Comparison of ENCODE assay signal across 10 cellular contexts in genomic region chr10:47253651-47254375, GRCh38. TPM values are rescaled to one million over a fixed set of nuclear protein-coding genes. Genes with fewer than 3 reads are reported as not detected.
A peak's percentile ranks its signal among the peaks of the same experiment; 100 is the strongest.
DNase-seq lines count a peak whose midpoint lies in the region; ATAC-seq, FAIRE-seq and TF ChIP-seq lines count a peak whose summit lies in the region.
"Had no signal": no experiment of that assay in that cellular context is flagged by ENCODE, and none has a peak within 500 bp of the region (broad histone marks: within the 10 kb centered on the region; RNA-seq: fewer than 3 reads in every experiment).

No MANE protein-coding gene starts in this region.

- no peaks in the 10 kb centered on the region for H3K27me3 ChIP-seq in GM23338 (ENCODE audit: insufficient read depth)
- H3K27me3 ChIP-seq in right cardiac atrium (ENCODE audit: control insufficient read depth, insufficient read depth): no peaks in the 10 kb centered on the region
- peaks cover 0 to 8% (median 0%) of the 10 kb centered on the region in 3 donors for H3K27me3 ChIP-seq in skeletal muscle tissue (ENCODE audit: control insufficient read depth in 3 of 3, insufficient read depth in 3 of 3, low read length in 3 of 3)

- H3K9me3 ChIP-seq in right cardiac atrium (ENCODE audit: control insufficient read depth, low read length) (no peaks in the 10 kb centered on the region), skeletal muscle tissue (ENCODE audit: control insufficient read depth in 3 of 3, low read length in 3 of 3) (no peaks in the 10 kb centered on the region)

- peaks cover 1% of the 10 kb centered on the region for H3K27me3 Mint-ChIP-seq in GM23338 (ENCODE audit: insufficient read depth, low read depth, poor library complexity)
- H3K27me3 Mint-ChIP-seq: naive B cell had no signal

- no peaks in the 10 kb centered on the region for H3K4me1 ChIP-seq in GM23338 (ENCODE audit: insufficient read depth)
- H3K4me1 ChIP-seq in right cardiac atrium (ENCODE audit: control insufficient read depth, insufficient read depth, low read length): peaks cover 5% of the 10 kb centered on the region
- H3K4me1 ChIP-seq in skeletal muscle tissue (ENCODE audit: control insufficient read depth in 3 of 3, insufficient read depth in 3 of 3, low read length in 3 of 3): peaks cover 21 to 30% (median 25%) of the 10 kb centered on the region in 3 donors

- no peak overlapping the region for H3K4me2 ChIP-seq in GM23338

- ATAC-seq in GM23338 (peak; percentile 41), right cardiac atrium (peak; percentile 90 to 91), GM21447 (IDR thresholded peaks at IDR 0.05; ENCODE audit: unreplicated experiment) (no peak)
- no peak for ATAC-seq in stimulated activated naive CD8-positive, alpha-beta T cell treated with anti-CD3 and anti-CD28 coated beads, Interleukin-15, Interleukin-2, amounts not matched to agents 100 U/mL and 50 U/mL, for 24 hours

- FAIRE-seq in HTR-8/SVneo (lab: Jason Lieb, UNC): no peak
- FAIRE-seq: GM18507 had no signal

- H3K9me2 ChIP-seq in GM23338 (ENCODE audit: insufficient read depth): peaks cover 10% of the 10 kb centered on the region; the same call in 1 of the 2 replicates

- intact Hi-C loops in right cardiac atrium (cut with DNase I): no loop called here

- H3K36me3 ChIP-seq in GM23338 (ENCODE audit: insufficient read depth): no peaks in the 10 kb centered on the region
- no peaks in the 10 kb centered on the region for H3K36me3 ChIP-seq in skeletal muscle tissue (ENCODE audit: control insufficient read depth in 3 of 3, insufficient read depth in 3 of 3, low read length in 3 of 3)

- peak overlapping the region; percentile 27; the same call in 1 of the 2 replicates for H3K27ac Mint-ChIP-seq in GM23338

- DNase-seq in GM23338 (ENCODE audit: low spot score) (no peak), amniotic epithelial cell (ENCODE audit: low read depth) (peak; percentile 30), right cardiac atrium (peak; percentile 64 to 86 (median 84)), HTR-8/SVneo (ENCODE audit: insufficient read length, low spot score) (no peak), epidermal melanocyte (ENCODE audit: insufficient read length, low spot score) (no peak)
- DNase-seq in stimulated activated naive CD8-positive, alpha-beta T cell treated with anti-CD3 and anti-CD28 coated beads, Interleukin-15, Interleukin-2, amounts not matched to agents 100 U/mL and 50 U/mL, for 24 hours: no peak
- DNase-seq: naive B cell had no signal

- no peaks in the 10 kb centered on the region; the same call in 2 of the 3 replicates for H3K4me1 Mint-ChIP-seq in GM23338

- no peaks in the 10 kb centered on the region for H3F3A ChIP-seq in GM23338 (replicated peaks; ENCODE audit: low read depth)

- 55% methylated on average over 19 of the region's 19 CpGs for WGBS in right cardiac atrium

- H2AFZ ChIP-seq in GM23338: peak overlapping the region; percentile 18; the same call in 1 of the 2 replicates

- H4K20me1 ChIP-seq in GM23338 (replicated peaks; ENCODE audit: insufficient read depth): no peaks in the 10 kb centered on the region

- no peak for TF ChIP-seq CTCF in GM23338 (conservative IDR thresholded peaks at IDR 0.05; ENCODE audit: low read depth in 2 of 2)

- H3K4me3 ChIP-seq in GM23338: no peak overlapping the region
- no peak overlapping the region for H3K4me3 ChIP-seq in right cardiac atrium (ENCODE audit: low read length)
- peak overlapping the region in 2 of 3 donors; percentile 17 to 41 for H3K4me3 ChIP-seq in skeletal muscle tissue (ENCODE audit: low read length in 3 of 3)

- H3K9ac ChIP-seq in skeletal muscle tissue (ENCODE audit: low read depth in 1 of 3, low read length in 3 of 3): peak overlapping the region in 1 of 3 donors; percentile 40

- H3K27ac ChIP-seq in GM23338 (ENCODE audit: low read depth): no peak overlapping the region
- peak overlapping the region; percentile 43 for H3K27ac ChIP-seq in right cardiac atrium (ENCODE audit: low read length)
- peak overlapping the region; percentile 69 for H3K27ac ChIP-seq in skeletal muscle tissue (ENCODE audit: low read depth, low read length)

- H3K36me3 Mint-ChIP-seq in GM23338 (ENCODE audit: low read depth): no peaks in the 10 kb centered on the region
- H3K36me3 Mint-ChIP-seq: naive B cell had no signal

- H3K4me3 Mint-ChIP-seq in GM23338: no peak overlapping the region
- H3K4me3 Mint-ChIP-seq: naive B cell had no signal

- H3K79me2 ChIP-seq in GM23338 (replicated peaks; ENCODE audit: insufficient read depth): no peaks in the 10 kb centered on the region

- no peaks in the 10 kb centered on the region for H3K9me3 Mint-ChIP-seq in GM23338

TF ChIP-seq in GM23338, 12 proteins besides CTCF, POLR2A, EP300 and RAD21 (continues in another document):
- TF ChIP-seq EZH2phosphoT487 (IDR thresholded peaks at IDR 0.05; ENCODE audit: unreplicated experiment): no peak
- TF ChIP-seq NANOG (IDR thresholded peaks at IDR 0.05; ENCODE audit: borderline replicate concordance): no peak
- no peak for TF ChIP-seq ZNF462 (CRISPR knock-in tag; IDR thresholded peaks at IDR 0.05)
- no peak for TF ChIP-seq CREB1 (CRISPR knock-in tag; IDR thresholded peaks at IDR 0.05; ENCODE audit: low read depth)

RNA-seq across cellular contexts. Expression of gene GDF10, which starts 46.2 kb away (rescaled TPM):
- total RNA-seq in GM23338 (2014; rRNA removed; shearing (Covaris generic)): 0.21 and 0.43 TPM in 2 replicates
- polyA plus RNA-seq in GM23338 (2016; fragmentation: Nextera tagmentation; extraction: Ambion mirVana): not detected in 2 replicates
- 1 to 10 TPM; 1.8 to 4.3 (median 2.7) TPM for total RNA-seq in right cardiac atrium
- 2.2 TPM for polyA plus RNA-seq in right cardiac atrium
- 1.0 TPM for total RNA-seq in skeletal muscle tissue

Comparison
In these comparisons a context has a peak if more than half of its experiments do, and no peak if none do; other contexts are left out.
1. ATAC-seq: peak in GM23338 (single experiment) and right cardiac atrium (2 of 2); none in GM21447 (single experiment) and stimulated activated naive CD8-positive, alpha-beta T cell treated with anti-CD3 and anti-CD28 coated beads, Interleukin-15, Interleukin-2, amounts not matched to agents 100 U/mL and 50 U/mL, for 24 hours (single experiment).
2. DNase-seq: peak in amniotic epithelial cell (single experiment) and right cardiac atrium (3 of 3); none in GM23338 (single experiment), HTR-8/SVneo (single experiment), stimulated activated naive CD8-positive, alpha-beta T cell treated with anti-CD3 and anti-CD28 coated beads, Interleukin-15, Interleukin-2, amounts not matched to agents 100 U/mL and 50 U/mL, for 24 hours (single experiment) and epidermal melanocyte (single experiment).
3. H3K4me3 ChIP-seq: peak in skeletal muscle tissue (2 of 3); none in GM23338 (single experiment) and right cardiac atrium (single experiment).